ENCODE assay signal across 12 cellular contexts in genomic region chr1:110689868-110690267, GRCh38. TPM values are rescaled to one million over a fixed set of nuclear protein-coding genes. Genes with fewer than 3 reads are reported as not detected.
"Had no signal": no experiment of that assay in that cellular context is flagged by ENCODE, and none has a peak within 500 bp of the region (broad histone marks: within the 10 kb centered on the region; RNA-seq: fewer than 3 reads in every experiment).

No MANE protein-coding gene starts in this region.

- H3K36me3 ChIP-seq: HAP-1 had no signal

- H3K27ac ChIP-seq: GM23248 had no signal

- H3K4me3 ChIP-seq: GM23248, GM23338, HAP-1 had no signal

- H3K9me3 ChIP-seq: HAP-1 had no signal

- H3K4me1 ChIP-seq: HAP-1 had no signal

- H3K4me3 Mint-ChIP-seq: GM23338, H9, HFFc6 had no signal

- DNase-seq: GM23248, GOT3, H7, H9, HCEC 1CT, HFFc6 had no signal

- H3K9me3 Mint-ChIP-seq: GM23338, H9, HFFc6 had no signal

- H3K27ac Mint-ChIP-seq: GM23338, H9, HFFc6 had no signal

- FAIRE-seq: H1, H54 had no signal

- H3K4me1 Mint-ChIP-seq: GM23338, H9 had no signal

- ATAC-seq: GM23338, HCT116 had no signal

RNA-seq across cellular contexts. Expression of gene KCNA3, which starts 15.1 kb away (rescaled TPM):
- total RNA-seq: GM23248, H4, HFFc6 had no signal
- polyA plus RNA-seq: GM23248 had no signal
